In genomic region chr2:230124235-230124634, GRCh38 we compare ENCODE assay signal across 26 cellular contexts. TPM values are rescaled to one million over a fixed set of nuclear protein-coding genes. Genes with fewer than 3 reads are reported as not detected.
A peak's percentile ranks its signal among the peaks of the same experiment; 100 is the strongest.
DNase-seq lines count a peak whose midpoint lies in the region; ATAC-seq and TF ChIP-seq lines count a peak whose summit lies in the region.
"Had no signal": no experiment of that assay in that cellular context is flagged by ENCODE, and none has a peak within 500 bp of the region (broad histone marks: within the 10 kb centered on the region; RNA-seq: fewer than 3 reads in every experiment).

No MANE protein-coding gene starts in this region.

- peak overlapping the region; percentile 77; the same call in 1 of the 2 replicates for H2AFZ ChIP-seq in Loucy (ENCODE audit: low read length)
- H2AFZ ChIP-seq: neural progenitor cell had no signal

- in situ Hi-C loops in SK-MEL-5 (cut with HindIII; ENCODE audit: low pct_unique_long_range_greater_than_20kb, low sequenced_read_pairs) = no loop called here

- TF ChIP-seq CTCF in Loucy (conservative IDR thresholded peaks at IDR 0.05; ENCODE audit: low read length) (no peak), natural killer cell (IDR thresholded peaks at IDR 0.05) (no peak), Calu3 (IDR thresholded peaks at IDR 0.05; ENCODE audit: unreplicated experiment) (no peak)

- H3K9ac ChIP-seq in Loucy (ENCODE audit: low read depth, low read length, poor library complexity, severe bottlenecking) = peak overlapping the region; percentile 51
- H3K9ac ChIP-seq: neural progenitor cell, SK-N-SH had no signal

- H3K9me3 Mint-ChIP-seq in natural killer cell = peaks cover 0 to 2% of the 10 kb centered on the region in 2 donors
- peaks cover 3% of the 10 kb centered on the region for H3K9me3 Mint-ChIP-seq in Calu3 (ENCODE audit: low read depth, unreplicated experiment)
- H3K9me3 Mint-ChIP-seq: activated naive CD8-positive, alpha-beta T cell treated with anti-CD3 and anti-CD28 coated beads, Interleukin-2, amount 50 U/mL, for 24 hours; neural progenitor cell had no signal

- ATAC-seq in natural killer cell (no peak), SK-N-SH treated with all-trans-retinoic acid at 6 μM for 48 hours (no peak), GM21529 (IDR thresholded peaks at IDR 0.05; ENCODE audit: unreplicated experiment) (no peak)

- H3K4me3 Mint-ChIP-seq in natural killer cell = peak overlapping the region; percentile 57
- no peak overlapping the region for H3K4me3 Mint-ChIP-seq in Calu3 (ENCODE audit: low read depth, unreplicated experiment)
- H3K4me3 Mint-ChIP-seq: activated T-cell treated with anti-CD3 and anti-CD28 coated beads, Interleukin-2, amount 50 U/mL, for 24 hours; neural progenitor cell had no signal

- peak overlapping the region; percentile 77 for H3K4me2 ChIP-seq in Loucy (ENCODE audit: low read depth, low read length, poor library complexity, severe bottlenecking)
- H3K4me2 ChIP-seq: neural progenitor cell, SK-N-SH had no signal

- no peaks in the 10 kb centered on the region for H3K36me3 Mint-ChIP-seq in natural killer cell
- no peaks in the 10 kb centered on the region for H3K36me3 Mint-ChIP-seq in Calu3 (ENCODE audit: insufficient read depth, unreplicated experiment)
- H3K36me3 Mint-ChIP-seq: neural progenitor cell had no signal

- H3K4me1 ChIP-seq in Loucy (ENCODE audit: insufficient read depth, low read length, poor library complexity, severe bottlenecking) = peaks cover 41% of the 10 kb centered on the region
- H3K4me1 ChIP-seq: neural progenitor cell had no signal

- no peaks in the 10 kb centered on the region for H3K36me3 ChIP-seq in Loucy (ENCODE audit: insufficient read depth, low read length)
- H3K36me3 ChIP-seq: neural progenitor cell had no signal

- H3K79me2 ChIP-seq in Loucy (ENCODE audit: insufficient read depth, low read length) = no peaks in the 10 kb centered on the region

- peak overlapping the region; percentile 67 for H3K4me3 ChIP-seq in Loucy (ENCODE audit: low read length, poor library complexity, severe bottlenecking)
- H3K4me3 ChIP-seq: neural progenitor cell had no signal

- peak overlapping the region; percentile 65 to 80 for H3K27ac Mint-ChIP-seq in natural killer cell
- H3K27ac Mint-ChIP-seq in Calu3 (ENCODE audit: unreplicated experiment) = no peak overlapping the region
- H3K27ac Mint-ChIP-seq: activated T-cell treated with anti-CD3 and anti-CD28 coated beads, Interleukin-2, amount 50 U/mL, for 24 hours; neural progenitor cell had no signal

- no peaks in the 10 kb centered on the region for H3K27me3 ChIP-seq in Loucy (ENCODE audit: insufficient read depth, low read length, poor library complexity, severe bottlenecking)
- H3K27me3 ChIP-seq: neural progenitor cell had no signal

- H3K4me1 Mint-ChIP-seq in natural killer cell = peaks cover 19 to 36% of the 10 kb centered on the region in 2 donors
- no peaks in the 10 kb centered on the region for H3K4me1 Mint-ChIP-seq in Calu3 (ENCODE audit: low read depth, unreplicated experiment)
- H3K4me1 Mint-ChIP-seq: neural progenitor cell had no signal

- DNase-seq in AML-193 (lab: John Stamatoyannopoulos, UW) (peak; percentile 30 to 42), SK-MEL-5 (ENCODE audit: low read depth, low spot score) (peak; percentile 8), natural killer cell (no peak), NCI-H187 treated with DMSO at 0.1 percent for 48 hours (lab: John Stamatoyannopoulos, UW) (no peak), Calu3 (no peak)
- DNase-seq: activated CD4-positive, alpha-beta T cell treated with anti-CD3 and anti-CD28 coated beads for 4 hours; activated gamma-delta T cell treated with Interleukin-2 at 50 U/mL for 16 hours; activated naive CD8-positive, alpha-beta T cell treated with anti-CD3 and anti-CD28 coated beads, Interleukin-2, amount 50 U/mL, for 24 hours; activated T-cell treated with anti-CD3 and anti-CD28 coated beads, Interleukin-2, amount 50 U/mL, for 24 hours; cortex of kidney; DMS79; effector memory CD8-positive, alpha-beta T cell; erythroblast; left cardiac atrium; NCI-H187; NCI-H526 treated with DMSO at 0.1 percent for 48 hours; posterior cingulate gyrus; right cardiac atrium; SK-N-SH; stimulated activated CD4-positive, alpha-beta T cell treated with anti-CD3 and anti-CD28 coated beads, Interleukin-12 subunit alpha, Interleukin-12 subunit beta, amount 100 ng/mL, for 4 hours; stimulated activated CD4-positive, alpha-beta T cell treated with anti-CD3 and anti-CD28 coated beads, Interleukin-4, amount 100 ng/mL, for 1 hour had no signal

- CTCF ChIA-PET in Calu3 (lab: Charles Lee) = no interaction called here

- intact Hi-C loops in natural killer cell (cut with micrococcal nuclease) (no loop called here), Calu3 (cut with micrococcal nuclease; ENCODE audit: unreplicated experiment) (no loop called here)

- no peaks in the 10 kb centered on the region for H4K20me1 ChIP-seq in Loucy (ENCODE audit: insufficient read depth, low read length, poor library complexity, severe bottlenecking)

- no TSS peak for BruUV-seq in Calu3 (replicated peaks; lab: Mats Ljungman, UMichigan)

- H3K9me2 ChIP-seq in Loucy (replicated peaks; ENCODE audit: low read depth, low read length) = no peaks in the 10 kb centered on the region
- H3K9me2 ChIP-seq: SK-N-SH had no signal

- H3K27me3 Mint-ChIP-seq in natural killer cell (ENCODE audit: low read depth in 2 of 2) = no peaks in the 10 kb centered on the region
- no peaks in the 10 kb centered on the region for H3K27me3 Mint-ChIP-seq in Calu3 (ENCODE audit: unreplicated experiment)
- H3K27me3 Mint-ChIP-seq: activated T-cell treated with anti-CD3 and anti-CD28 coated beads, Interleukin-2, amount 50 U/mL, for 24 hours had no signal

- no peaks in the 10 kb centered on the region for H3K9me3 ChIP-seq in Loucy (ENCODE audit: insufficient read depth, low read depth, low read length)
- H3K9me3 ChIP-seq: SK-N-SH had no signal

- no peaks in the 10 kb centered on the region for H3F3A ChIP-seq in Loucy (ENCODE audit: low read depth)

TF ChIP-seq in SK-N-SH treated with all-trans-retinoic acid at 6 μM for 48 hours, 23 proteins besides CTCF, POLR2A, EP300 and RAD21:
- TF ChIP-seq ZFP3 (CRISPR knock-in tag; IDR thresholded peaks at IDR 0.05) = no peak

RNA-seq across cellular contexts. Expression of gene SLC16A14, which starts 55.5 kb away (rescaled TPM):
- not detected in 2 replicates for total RNA-seq in SK-MEL-5 (2014; rRNA removed; shearing (Covaris generic))
- polyA plus RNA-seq in SK-MEL-5 (2015; cell fraction: cytosol; rRNA removed) = not detected in 2 replicates
- polyA plus RNA-seq in SK-MEL-5 (2015; cell fraction: nucleus; rRNA removed) = not detected in 2 replicates
- total RNA-seq in natural killer cell (under 1 TPM; 0.10 to 0.52 (median 0.23) TPM), Calu3 (2022) (3.7 and 5.5 TPM in 2 replicates)
- total RNA-seq: A172 had no signal

Comparison
In these comparisons a context has a peak if more than half of its experiments do, and no peak if none do; other contexts are left out.
1. DNase-seq: peak in AML-193 (2 of 2) and SK-MEL-5 (single experiment); none in natural killer cell (single experiment), NCI-H187 treated with DMSO at 0.1 percent for 48 hours (single experiment) and Calu3 (single experiment).